In the genomic region with DNA sequence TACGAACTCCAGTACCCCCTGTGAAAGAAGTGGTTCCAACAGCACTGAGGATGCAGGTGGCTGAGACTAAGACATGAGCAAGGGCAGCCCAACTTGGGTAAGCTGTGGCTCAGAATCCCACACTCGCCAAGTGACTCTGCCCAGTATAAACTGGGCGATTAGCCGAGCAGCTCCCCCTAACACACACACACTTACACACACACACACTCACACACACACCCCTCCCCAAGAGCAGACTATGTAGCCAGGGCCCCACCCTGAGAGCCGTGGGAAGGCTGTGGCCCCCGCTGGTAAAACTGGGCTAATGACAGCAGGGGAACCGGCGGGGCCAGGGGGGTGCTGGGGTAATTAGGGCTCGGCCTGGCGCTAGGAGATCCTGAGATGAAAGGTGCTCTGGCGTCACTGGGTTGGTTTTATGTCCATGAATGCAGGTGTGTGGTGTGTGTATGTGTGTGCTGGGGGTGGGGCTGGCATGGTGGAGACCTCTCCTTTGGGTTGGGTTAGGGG, we compare ENCODE assay signal across 11 cellular contexts. TPM values are rescaled to one million over a fixed set of nuclear protein-coding genes. Genes with fewer than 3 reads are reported as not detected.
A peak's percentile ranks its signal among the peaks of the same experiment; 100 is the strongest.
DNase-seq lines count a peak whose midpoint lies in the region; ATAC-seq and TF ChIP-seq lines count a peak whose summit lies in the region.
"Had no signal": no experiment of that assay in that cellular context is flagged by ENCODE, and none has a peak within 500 bp of the region (broad histone marks: within the 10 kb centered on the region; RNA-seq: fewer than 3 reads in every experiment).

No MANE protein-coding gene starts in this region.

- POLR2A ChIA-PET in Caco-2 (lab: Charles Lee) = no interaction called here

- CTCF ChIA-PET in Caco-2 (lab: Charles Lee) = interaction anchor here (0.8 to 5.6 kb wide), 5 partner anchors 14 to 107 kb away, joined by 3 to 66 read pairs (median 4); no protein-coding TSS in a partner anchor

- H4K91ac ChIP-seq in neuronal stem cell (ENCODE audit: low read depth, low read length, poor library complexity) = no peak overlapping the region

- peak overlapping the region; percentile 76 for H3K23ac ChIP-seq in neuronal stem cell (ENCODE audit: low read depth, low read length, poor library complexity)

- H3K27me3 ChIP-seq in Caco-2 (replicated peaks; ENCODE audit: control insufficient read depth, insufficient read depth, low read length) (no peaks in the 10 kb centered on the region), duodenal mucosa (ENCODE audit: control insufficient read depth in 1 of 2, insufficient read depth in 2 of 2, low read length in 2 of 2) (no peaks in the 10 kb centered on the region), neuronal stem cell (ENCODE audit: control insufficient read depth in 3 of 3, insufficient read depth in 3 of 3, low read depth in 1 of 3, low read length in 3 of 3) (peaks cover 0 to 5% (median 0%) of the 10 kb centered on the region in 3 experiments)

- no peaks in the 10 kb centered on the region for H3K36me3 ChIP-seq in Caco-2 (ENCODE audit: control insufficient read depth, insufficient read depth, low read length)
- H3K36me3 ChIP-seq in duodenal mucosa (ENCODE audit: control insufficient read depth in 1 of 2, insufficient read depth in 2 of 2, low read length in 2 of 2) = no peaks in the 10 kb centered on the region
- no peaks in the 10 kb centered on the region for H3K36me3 ChIP-seq in neuronal stem cell (replicated peaks in 1 of 2; ENCODE audit: control insufficient read depth in 2 of 2, insufficient read depth in 2 of 2, low read length in 2 of 2)

- DNase-seq in Caco-2 (no peak), NCI-H69 (lab: John Stamatoyannopoulos, UW) (peak; percentile 26), neuronal stem cell (ENCODE audit: low spot score) (no peak), DMS53 treated with DMSO at 0.1 percent for 48 hours (lab: John Stamatoyannopoulos, UW; ENCODE audit: unreplicated experiment) (no peak)
- DNase-seq: NCI-H2029 treated with DMSO at 0.1 percent for 48 hours, SHP77 had no signal

- peak overlapping the region; percentile 5 for H3K27ac Mint-ChIP-seq in Caco-2 (ENCODE audit: unreplicated experiment)

- no peak overlapping the region for H2BK5ac ChIP-seq in neuronal stem cell (ENCODE audit: low read length)

- no peak for ATAC-seq in HG03135 (IDR thresholded peaks at IDR 0.05; ENCODE audit: unreplicated experiment)
- ATAC-seq in GM19397 (IDR thresholded peaks at IDR 0.05; ENCODE audit: unreplicated experiment) = no peak
- no peak for ATAC-seq in HG02798 (IDR thresholded peaks at IDR 0.05; ENCODE audit: poor library complexity, unreplicated experiment)

- H3K4me3 ChIP-seq in Caco-2 (ENCODE audit: low read depth, low read length) (no peak overlapping the region), duodenal mucosa (ENCODE audit: low read depth in 1 of 2, low read length in 2 of 2) (peak overlapping the region; percentile 49 to 63), neuronal stem cell (ENCODE audit: low read length in 2 of 2) (no peak overlapping the region)

- H2BK120ac ChIP-seq in neuronal stem cell (ENCODE audit: low read depth, low read length) = no peak overlapping the region

- peaks cover 28% of the 10 kb centered on the region for H3K4me1 Mint-ChIP-seq in Caco-2 (ENCODE audit: low read depth, unreplicated experiment)

- intact Hi-C loops in Caco-2 (cut with micrococcal nuclease; ENCODE audit: unreplicated experiment) = no loop called here

- H3K4ac ChIP-seq in neuronal stem cell (ENCODE audit: low read length) = no peak overlapping the region

- no peaks in the 10 kb centered on the region for H3K9me3 ChIP-seq in Caco-2
- no peaks in the 10 kb centered on the region for H3K9me3 ChIP-seq in duodenal mucosa (ENCODE audit: control insufficient read depth in 1 of 2, low read length in 2 of 2)
- H3K9me3 ChIP-seq in neuronal stem cell (replicated peaks in 1 of 2; ENCODE audit: control insufficient read depth in 2 of 2, insufficient read depth in 1 of 2, low read depth in 1 of 2, low read length in 2 of 2) = no peaks in the 10 kb centered on the region

- H2AK5ac ChIP-seq in neuronal stem cell (ENCODE audit: low read depth, low read length) = peak overlapping the region; percentile 64

- H3K18ac ChIP-seq in neuronal stem cell (ENCODE audit: low read length) = peak overlapping the region; percentile 53

- TF ChIP-seq CTCF in Caco-2 (IDR thresholded peaks at IDR 0.05; ENCODE audit: insufficient read depth in 1 of 2, low read depth in 1 of 2, low read length in 1 of 2, severe bottlenecking in 1 of 2, unreplicated experiment in 1 of 2) = no peak

- peak overlapping the region; percentile 73 for H3K4me3 Mint-ChIP-seq in Caco-2 (ENCODE audit: unreplicated experiment)

- H3K9me3 Mint-ChIP-seq in Caco-2 (ENCODE audit: unreplicated experiment) = no peaks in the 10 kb centered on the region

- no peak overlapping the region for H3K14ac ChIP-seq in neuronal stem cell (ENCODE audit: low read length)

- H2BK12ac ChIP-seq in neuronal stem cell (ENCODE audit: low read length) = peak overlapping the region; percentile 82

- peaks cover 8% of the 10 kb centered on the region for H3K36me3 Mint-ChIP-seq in Caco-2 (ENCODE audit: insufficient read depth, unreplicated experiment)

- no CpG with 5 or more reads among the region's 11 CpGs for WGBS in neuronal stem cell (ENCODE audit: extremely low coverage in 2 of 2, insufficient read length in 2 of 2, insufficient replicate concordance in 1 of 2), 2 donors

- peak overlapping the region; percentile 65 to 69 for H3K9ac ChIP-seq in duodenal mucosa (ENCODE audit: low read depth in 1 of 2, low read length in 2 of 2)
- H3K9ac ChIP-seq in neuronal stem cell (ENCODE audit: low read depth, low read length, poor library complexity) = no peak overlapping the region

- peak overlapping the region; percentile 65 for H2BK15ac ChIP-seq in neuronal stem cell (ENCODE audit: low read length)

- peaks cover 20% of the 10 kb centered on the region for H3K4me1 ChIP-seq in Caco-2
- H3K4me1 ChIP-seq in duodenal mucosa (ENCODE audit: control insufficient read depth in 1 of 2, insufficient read depth in 2 of 2, low read length in 2 of 2) = peaks cover 48% of the 10 kb centered on the region in 2 donors
- peaks cover 30 to 33% of the 10 kb centered on the region in 2 donors for H3K4me1 ChIP-seq in neuronal stem cell (ENCODE audit: control insufficient read depth in 2 of 2, insufficient read depth in 1 of 2, low read depth in 1 of 2, low read length in 2 of 2)

- no peaks in the 10 kb centered on the region for H3K79me1 ChIP-seq in neuronal stem cell (ENCODE audit: low read depth, low read length)

- H3K27ac ChIP-seq in duodenal mucosa (ENCODE audit: low read depth, low read length) (no peak overlapping the region), neuronal stem cell (replicated peaks; ENCODE audit: low read length) (no peak overlapping the region)

- no peak overlapping the region for H3K4me2 ChIP-seq in neuronal stem cell (ENCODE audit: insufficient read depth, low read length, poor library complexity, severe bottlenecking)

- no peak overlapping the region for H4K8ac ChIP-seq in neuronal stem cell (ENCODE audit: low read depth, low read length)

- no TSS peak for BruUV-seq in Caco-2 (replicated peaks; lab: Mats Ljungman, UMichigan)

- no peaks in the 10 kb centered on the region for H3K27me3 Mint-ChIP-seq in Caco-2 (ENCODE audit: insufficient read depth, unreplicated experiment)

- peak overlapping the region; percentile 1 for H2AFZ ChIP-seq in neuronal stem cell (ENCODE audit: low read length)

RNA-seq across cellular contexts. Expression of a gene that starts 1.2 kb away (rescaled TPM):
- 27.3 and 29.3 TPM in 2 replicates for total RNA-seq in Caco-2 (2022)
- polyA plus RNA-seq in neuronal stem cell (2013, experiment 1 of 2) = 13.2 TPM
- 13.2 TPM for polyA plus RNA-seq in neuronal stem cell (2013, experiment 2 of 2)

RNA-seq across cellular contexts. Expression of a gene that starts 7.4 kb away (rescaled TPM):
- 119 and 122 TPM in 2 replicates for total RNA-seq in Caco-2 (2022)
- 61.9 TPM for polyA plus RNA-seq in neuronal stem cell (2013, experiment 1 of 2)
- 61.2 TPM for polyA plus RNA-seq in neuronal stem cell (2013, experiment 2 of 2)

RNA-seq across cellular contexts. Expression of a gene that starts 38.8 kb away (rescaled TPM):
- total RNA-seq in Caco-2 (2022) = 8.9 and 11.3 TPM in 2 replicates
- polyA plus RNA-seq in neuronal stem cell (2013, experiment 1 of 2) = 5.0 TPM
- polyA plus RNA-seq in neuronal stem cell (2013, experiment 2 of 2) = 4.8 TPM

RNA-seq across cellular contexts. Expression of a gene that starts 46.3 kb away (rescaled TPM):
- not detected in 2 replicates for total RNA-seq in Caco-2 (2022)
- not detected for polyA plus RNA-seq in neuronal stem cell (2013, experiment 1 of 2)
- polyA plus RNA-seq in neuronal stem cell (2013, experiment 2 of 2) = not detected
- total RNA-seq: H4 had no signal

Comparison
In these comparisons a context has a peak if more than half of its experiments do, and no peak if none do; other contexts are left out.
1. H3K4me3 ChIP-seq: peak in duodenal mucosa (2 of 2); none in Caco-2 (single experiment) and neuronal stem cell (0 of 2).